ENCODE assay signal across 10 cellular contexts in the genomic region with DNA sequence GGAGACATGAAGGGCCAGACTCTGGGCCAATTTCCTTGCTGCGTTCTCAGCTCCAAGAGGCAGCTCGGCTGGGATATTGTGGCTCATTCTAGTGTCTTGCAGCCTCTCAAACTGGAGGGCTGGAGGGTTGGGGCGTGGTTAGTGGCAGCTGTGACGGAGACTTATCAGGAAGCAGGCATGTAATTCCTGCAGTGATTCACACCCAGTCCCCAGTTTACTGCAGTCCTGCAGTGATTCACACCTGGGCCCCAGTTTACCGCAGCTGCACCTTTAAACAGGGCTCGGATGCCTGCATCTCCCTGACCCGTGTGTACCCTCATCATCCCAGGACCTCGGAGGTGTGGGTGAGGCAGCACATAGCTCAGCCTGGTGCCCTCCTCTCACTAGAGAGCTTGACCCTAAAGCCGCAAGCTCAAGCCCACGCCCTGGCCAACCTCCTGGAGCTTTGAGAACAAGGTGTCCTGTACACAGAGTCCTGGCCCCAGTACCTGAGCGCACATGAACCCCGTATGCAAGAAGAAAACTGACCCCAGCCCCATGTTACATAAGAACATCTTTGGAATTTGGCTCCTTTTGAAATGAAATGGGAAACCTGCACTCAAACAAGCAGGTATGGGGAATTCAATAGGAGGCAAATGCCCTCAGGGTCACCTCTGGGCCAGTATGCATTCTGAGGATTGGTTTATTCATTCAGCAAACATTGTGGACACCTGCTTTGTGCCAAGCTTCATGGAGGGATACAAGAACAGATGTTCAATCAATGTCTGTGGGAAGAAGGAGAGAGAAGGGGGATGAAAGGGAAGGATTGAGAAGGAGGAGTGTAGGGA. TPM values are rescaled to one million over a fixed set of nuclear protein-coding genes. Genes with fewer than 3 reads are reported as not detected.
A peak's percentile ranks its signal among the peaks of the same experiment; 100 is the strongest.
DNase-seq lines count a peak whose midpoint lies in the region; FAIRE-seq lines count a peak whose summit lies in the region.
"Had no signal": no experiment of that assay in that cellular context is flagged by ENCODE, and none has a peak within 500 bp of the region (broad histone marks: within the 10 kb centered on the region; RNA-seq: fewer than 3 reads in every experiment).

No MANE protein-coding gene starts in this region.

- no peaks in the 10 kb centered on the region for H3K36me3 ChIP-seq in esophagus (ENCODE audit: control insufficient read depth in 2 of 2, insufficient read depth in 2 of 2, low read length in 1 of 2)
- H3K36me3 ChIP-seq: brain microvascular endothelial cell, suprapubic skin had no signal

- peak overlapping the region; percentile 83 for H3K27ac Mint-ChIP-seq in T-helper 2 cell treated with Interferon-gamma antibody and Interleukin-4, amounts not matched to agents 5 μg/mL and 100 μg/mL, for 36 hours

- FAIRE-seq in GM19239 (lab: Jason Lieb, UNC) = no peak

- WGBS in esophagus, 2 donors = 32 to 35% methylated on average over 12 of the region's 12 CpGs

- H3K27me3 ChIP-seq in esophagus (ENCODE audit: control insufficient read depth in 1 of 2, insufficient read depth in 2 of 2, low read length in 2 of 2) = peaks cover 0 to 2% of the 10 kb centered on the region in 2 donors
- H3K27me3 ChIP-seq: brain microvascular endothelial cell had no signal

- DNase-seq in NCI-H748 (lab: John Stamatoyannopoulos, UW; ENCODE audit: unreplicated experiment) = peak; percentile 8
- DNase-seq in NCI-H748 treated with DMSO at 0.1 percent for 48 hours (lab: John Stamatoyannopoulos, UW) = no peak
- DNase-seq in T-helper 2 cell treated with Interferon-gamma antibody and Interleukin-4, amounts not matched to agents 5 μg/mL and 100 μg/mL, for 36 hours (ENCODE audit: low spot score) = no peak
- peak; percentile 24 to 46 for DNase-seq in stimulated activated CD8-positive, alpha-beta memory T cell treated with anti-CD3 and anti-CD28 coated beads, Interleukin-7, amount 100 ng/mL, for 4 hours (ENCODE audit: low read depth in 2 of 2)
- DNase-seq in GM19239 (ENCODE audit: insufficient read length, low spot score) = no peak
- DNase-seq in OCI-M2 (lab: John Stamatoyannopoulos, UW; ENCODE audit: unreplicated experiment) = no peak
- no peak for DNase-seq in cerebellar cortex (ENCODE audit: low spot score)
- DNase-seq: brain microvascular endothelial cell had no signal

- peaks cover 18% of the 10 kb centered on the region for H3K36me3 Mint-ChIP-seq in T-helper 2 cell treated with Interferon-gamma antibody and Interleukin-4, amounts not matched to agents 5 μg/mL and 100 μg/mL, for 36 hours (ENCODE audit: low read depth)

- H3K9me3 ChIP-seq in esophagus (ENCODE audit: control insufficient read depth in 2 of 2, insufficient read depth in 1 of 2, low read depth in 1 of 2, low read length in 1 of 2) = no peaks in the 10 kb centered on the region
- H3K9me3 ChIP-seq: suprapubic skin had no signal

- peaks cover 63% of the 10 kb centered on the region for H3K4me1 Mint-ChIP-seq in T-helper 2 cell treated with Interferon-gamma antibody and Interleukin-4, amounts not matched to agents 5 μg/mL and 100 μg/mL, for 36 hours (ENCODE audit: low read depth)

- H3K4me1 ChIP-seq in esophagus (ENCODE audit: control insufficient read depth in 2 of 2, insufficient read depth in 2 of 2, low read length in 1 of 2) = peaks cover 4 to 12% of the 10 kb centered on the region in 2 donors
- H3K4me1 ChIP-seq: suprapubic skin had no signal

- no peak overlapping the region for H3K4me3 ChIP-seq in esophagus (ENCODE audit: low read depth in 1 of 2, low read length in 2 of 2)
- H3K4me3 ChIP-seq: suprapubic skin had no signal

- H3K4me3 Mint-ChIP-seq in T-helper 2 cell treated with Interferon-gamma antibody and Interleukin-4, amounts not matched to agents 5 μg/mL and 100 μg/mL, for 36 hours = peak overlapping the region; percentile 53

- no peaks in the 10 kb centered on the region for H3K9me3 Mint-ChIP-seq in T-helper 2 cell treated with Interferon-gamma antibody and Interleukin-4, amounts not matched to agents 5 μg/mL and 100 μg/mL, for 36 hours

- H3K27ac ChIP-seq in esophagus (ENCODE audit: low read depth in 2 of 2, low read length in 1 of 2) = peak overlapping the region; percentile 76 to 82
- H3K27ac ChIP-seq: brain microvascular endothelial cell, suprapubic skin had no signal

- no peaks in the 10 kb centered on the region for H3K27me3 Mint-ChIP-seq in T-helper 2 cell treated with Interferon-gamma antibody and Interleukin-4, amounts not matched to agents 5 μg/mL and 100 μg/mL, for 36 hours (ENCODE audit: low read depth)

RNA-seq across cellular contexts. Expression of gene FAM83D, which starts 55.3 kb away (rescaled TPM):
- polyA plus RNA-seq in esophagus = 10 to 100 TPM; 32.6 to 62.0 TPM

Comparison
In these comparisons a context has a peak if more than half of its experiments do, and no peak if none do; other contexts are left out.
1. DNase-seq: peak in NCI-H748 (single experiment) and stimulated activated CD8-positive, alpha-beta memory T cell treated with anti-CD3 and anti-CD28 coated beads, Interleukin-7, amount 100 ng/mL, for 4 hours (2 of 2); none in NCI-H748 treated with DMSO at 0.1 percent for 48 hours (single experiment), T-helper 2 cell treated with Interferon-gamma antibody and Interleukin-4, amounts not matched to agents 5 μg/mL and 100 μg/mL, for 36 hours (single experiment), GM19239 (single experiment), OCI-M2 (single experiment) and cerebellar cortex (single experiment).